In genomic region chr13:113220877-113221276, GRCh38 we compare ENCODE assay signal across 10 cellular contexts. TPM values are rescaled to one million over a fixed set of nuclear protein-coding genes. Genes with fewer than 3 reads are reported as not detected.
A peak's percentile ranks its signal among the peaks of the same experiment; 100 is the strongest.
DNase-seq lines count a peak whose midpoint lies in the region; ATAC-seq and TF ChIP-seq lines count a peak whose summit lies in the region.
"Had no signal": no experiment of that assay in that cellular context is flagged by ENCODE, and none has a peak within 500 bp of the region (broad histone marks: within the 10 kb centered on the region; RNA-seq: fewer than 3 reads in every experiment).

No MANE protein-coding gene starts in this region.

- TF ChIP-seq CTCF in heart right ventricle (IDR thresholded peaks at IDR 0.05) = peak in 8 of 9 donors; percentile 35 to 67 (median 46)

- peaks cover 5 to 15% of the 10 kb centered on the region in 2 donors for H3K36me3 Mint-ChIP-seq in activated naive CD4-positive, alpha-beta T cell treated with anti-CD3 and anti-CD28 coated beads, Interleukin-2, amount 50 U/mL, for 72 hours

- H3K36me3 ChIP-seq in heart right ventricle = peaks cover 0 to 75% (median 15%) of the 10 kb centered on the region in 9 donors

- 78 to 80% methylated on average over 7 of the region's 7 CpGs for WGBS in heart right ventricle, 2 donors

- H3K4me1 ChIP-seq in heart right ventricle = peaks cover 6 to 70% (median 47%) of the 10 kb centered on the region in 9 donors

- peak overlapping the region; percentile 39 to 62 for H3K27ac Mint-ChIP-seq in activated naive CD4-positive, alpha-beta T cell treated with anti-CD3 and anti-CD28 coated beads, Interleukin-2, amount 50 U/mL, for 72 hours
- H3K27ac Mint-ChIP-seq in stimulated activated naive CD8-positive, alpha-beta T cell treated with anti-CD3 and anti-CD28 coated beads, Interleukin-15, amount 100 ng/mL, for 72 hours = peak overlapping the region in 1 of 2 donors; percentile 86

- no peaks in the 10 kb centered on the region for H3K27me3 ChIP-seq in heart right ventricle

- no peaks in the 10 kb centered on the region for H3K9me3 Mint-ChIP-seq in activated naive CD4-positive, alpha-beta T cell treated with anti-CD3 and anti-CD28 coated beads, Interleukin-2, amount 50 U/mL, for 72 hours
- no peaks in the 10 kb centered on the region for H3K9me3 Mint-ChIP-seq in stimulated activated naive CD8-positive, alpha-beta T cell treated with anti-CD3 and anti-CD28 coated beads, Interleukin-15, amount 100 ng/mL, for 72 hours

- H3K27me3 Mint-ChIP-seq in stimulated activated naive CD8-positive, alpha-beta T cell treated with anti-CD3 and anti-CD28 coated beads, Interleukin-15, amount 100 ng/mL, for 72 hours = no peaks in the 10 kb centered on the region

- intact Hi-C loops in heart right ventricle (cut with DNase I) = loop anchor here in 7 of 10 donors (5.0 to 10.0 kb wide), 4 partner anchors 184 to 279 kb away; partner anchors contain the start of gene MCF2L (in 1 of the 7)

- peaks cover 7% of the 10 kb centered on the region for H3K4me1 Mint-ChIP-seq in stimulated activated naive CD8-positive, alpha-beta T cell treated with anti-CD3 and anti-CD28 coated beads, Interleukin-15, amount 100 ng/mL, for 72 hours

- in situ Hi-C loops in ACHN (cut with HindIII; ENCODE audit: low pct_ligation_motif_present, low pct_unique_long_range_greater_than_20kb, low sequenced_read_pairs) = no loop called here

- H3K27ac ChIP-seq in heart right ventricle (peak overlapping the region in 7 of 10 donors; percentile 7 to 81 (median 58)), substantia nigra (ENCODE audit: low read depth, low read length, poor library complexity, severe bottlenecking) (no peak overlapping the region)

- peak; percentile 22 to 41 for ATAC-seq in activated naive CD4-positive, alpha-beta T cell treated with anti-CD3 and anti-CD28 coated beads, Interleukin-2, amount 50 U/mL, for 72 hours
- ATAC-seq in heart right ventricle = peak in 6 of 8 donors; percentile 24 to 78 (median 62)
- ATAC-seq in stimulated activated naive CD8-positive, alpha-beta T cell treated with anti-CD3 and anti-CD28 coated beads, Interleukin-15, amount 100 ng/mL, for 72 hours = no peak

- DNase-seq in ACHN (peak; percentile 15), EH (ENCODE audit: low read depth) (peak; percentile 25), heart right ventricle (peak; percentile 44 to 53), hippocampal formation (lab: John Stamatoyannopoulos, UW) (no peak), substantia nigra (lab: John Stamatoyannopoulos, UW) (no peak), AML-193 (lab: John Stamatoyannopoulos, UW) (no peak)
- no peak for DNase-seq in activated naive CD4-positive, alpha-beta T cell treated with anti-CD3 and anti-CD28 coated beads, Interleukin-2, amount 50 U/mL, for 72 hours (ENCODE audit: low spot score in 2 of 2)
- DNase-seq in stimulated activated naive CD8-positive, alpha-beta T cell treated with anti-CD3 and anti-CD28 coated beads, Interleukin-15, amount 100 ng/mL, for 72 hours = no peak
- DNase-seq: HCEC 1CT, NCI-H1048 had no signal

- no peak overlapping the region for H3K4me3 ChIP-seq in heart right ventricle

- H3K9me3 ChIP-seq in heart right ventricle = no peaks in the 10 kb centered on the region

- H3K4me3 Mint-ChIP-seq in stimulated activated naive CD8-positive, alpha-beta T cell treated with anti-CD3 and anti-CD28 coated beads, Interleukin-15, amount 100 ng/mL, for 72 hours = no peak overlapping the region

RNA-seq across cellular contexts. Expression of gene CUL4A, which starts 11.5 kb away (rescaled TPM):
- 10 to 100 TPM; 59.7 to 87.1 TPM for total RNA-seq in activated naive CD4-positive, alpha-beta T cell treated with anti-CD3 and anti-CD28 coated beads, Interleukin-2, amount 50 U/mL, for 72 hours
- total RNA-seq in heart right ventricle = 100 to 1,000 TPM in 9 of 10 donors, 10 to 100 TPM in 1; 84.7 to 141 (median 112) TPM
- 10 to 100 TPM; 35.8 to 46.1 TPM for polyA plus RNA-seq in heart right ventricle

RNA-seq across cellular contexts. Expression of gene PCID2, which starts 12.4 kb away (rescaled TPM):
- 10 to 100 TPM; 39.9 to 71.3 TPM for total RNA-seq in activated naive CD4-positive, alpha-beta T cell treated with anti-CD3 and anti-CD28 coated beads, Interleukin-2, amount 50 U/mL, for 72 hours
- 10 to 100 TPM; 42.3 to 74.0 (median 47.3) TPM for total RNA-seq in heart right ventricle
- polyA plus RNA-seq in heart right ventricle = 10 to 100 TPM; 38.9 to 60.1 TPM

Comparison
In these comparisons a context has a peak if more than half of its experiments do, and no peak if none do; other contexts are left out.
1. DNase-seq: peak in ACHN (single experiment), EH (single experiment) and heart right ventricle (2 of 2); none in activated naive CD4-positive, alpha-beta T cell treated with anti-CD3 and anti-CD28 coated beads, Interleukin-2, amount 50 U/mL, for 72 hours (0 of 2), hippocampal formation (0 of 2), substantia nigra (0 of 49), AML-193 (0 of 2) and stimulated activated naive CD8-positive, alpha-beta T cell treated with anti-CD3 and anti-CD28 coated beads, Interleukin-15, amount 100 ng/mL, for 72 hours (0 of 2).